In the genomic region with DNA sequence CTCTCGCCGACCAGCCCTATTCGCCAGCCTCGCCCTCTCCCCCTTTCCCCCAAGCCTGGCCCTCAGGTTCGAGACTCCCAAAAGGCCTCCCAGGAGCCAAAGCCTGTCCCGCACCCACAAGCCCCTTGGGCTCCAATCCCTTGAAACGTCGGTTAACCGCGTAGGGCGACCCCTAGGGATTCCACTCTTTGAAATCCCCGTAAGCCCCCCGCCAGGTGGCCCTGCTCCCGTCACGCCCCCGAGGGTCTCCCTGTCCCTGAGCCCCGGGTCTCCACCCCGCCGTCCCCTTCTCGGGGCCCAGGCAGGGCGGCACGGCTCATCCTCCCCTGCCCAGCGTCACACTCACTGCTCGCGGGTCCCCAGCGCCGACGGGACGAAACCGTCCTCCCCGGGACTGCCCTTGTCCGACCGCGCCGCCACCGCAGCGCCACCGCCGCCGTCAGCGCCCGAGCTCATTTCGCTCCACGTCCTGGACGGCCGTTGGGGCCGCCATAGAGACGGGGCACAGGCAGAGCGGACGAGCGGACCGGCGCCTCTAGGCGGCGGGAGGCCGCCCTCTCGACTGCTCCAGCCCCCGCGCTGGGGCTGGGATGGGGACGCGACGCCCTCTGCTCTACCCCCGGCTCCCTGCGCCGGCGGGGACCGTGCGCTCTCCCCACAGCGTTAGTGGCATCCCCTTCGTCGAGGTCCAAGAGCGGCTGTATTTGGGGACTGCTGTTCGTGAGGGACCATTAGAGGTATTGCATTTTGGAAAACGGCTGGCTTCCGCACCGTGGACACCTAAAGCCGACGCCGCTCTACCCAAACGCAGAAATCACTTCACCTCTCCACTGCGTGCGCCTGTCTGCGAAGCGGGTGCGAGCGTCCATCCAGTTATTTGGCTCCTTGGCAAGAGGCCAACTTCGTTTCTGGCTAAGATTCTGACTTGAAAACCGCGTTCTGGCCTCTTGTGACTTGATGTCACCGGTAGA, we compare ENCODE assay signal across 8 cellular contexts. TPM values are rescaled to one million over a fixed set of nuclear protein-coding genes. Genes with fewer than 3 reads are reported as not detected.
A peak's percentile ranks its signal among the peaks of the same experiment; 100 is the strongest.
DNase-seq lines count a peak whose midpoint lies in the region; ATAC-seq and TF ChIP-seq lines count a peak whose summit lies in the region.

A gene (minus strand): TSS at position 510 of the 971 bp plus-strand sequence. CDS start 54 bp downstream, at position 456.

- H3K27me3 ChIP-seq in PC-9 (ENCODE audit: insufficient read depth, low read depth) (no peaks in the 10 kb centered on the region), esophagus (ENCODE audit: control insufficient read depth in 1 of 2, insufficient read depth in 2 of 2, low read length in 2 of 2) (no peaks in the 10 kb centered on the region), muscle layer of duodenum (ENCODE audit: low read depth, low read length) (no peaks in the 10 kb centered on the region)

- H3K4me2 ChIP-seq in PC-9, result peak within 1 kb of the TSS; percentile 79

- intact Hi-C loops in PC-9 (cut with micrococcal nuclease; ENCODE audit: unreplicated experiment), result loop anchor here (5.0 kb wide), 1 partner anchor 49 kb away; a partner anchor contains a TSS

- peaks cover 17% of the 10 kb centered on the region for H3K79me2 ChIP-seq in PC-9 (ENCODE audit: low read depth)

- H4K20me1 ChIP-seq in PC-9 (ENCODE audit: insufficient read depth), result no peaks in the 10 kb centered on the region

- H3K4me3 ChIP-seq in PC-9 (peak within 1 kb of the TSS; percentile 89), esophagus (ENCODE audit: low read depth in 1 of 2, low read length in 2 of 2) (peak within 1 kb of the TSS; percentile 75 to 100), muscle layer of duodenum (ENCODE audit: low read depth in 1 of 2, low read length in 2 of 2) (peak within 1 kb of the TSS; percentile 92 to 99)

- ATAC-seq in GM21528 (IDR thresholded peaks at IDR 0.05; ENCODE audit: low FRiP score, unreplicated experiment), result peak; percentile 86

- POLR2A ChIA-PET in PC-9 (lab: Charles Lee; ENCODE audit: unreplicated experiment), result interaction anchor here (0.5 to 0.8 kb wide), 3 partner anchors 50 to 180 kb away, joined by 3 to 14 read pairs (median 5); no protein-coding TSS in a partner anchor

- BruUV-seq in PC-9 (replicated peaks; lab: Mats Ljungman, UMichigan), result no TSS peak

- H3K4me1 ChIP-seq in PC-9 (replicated peaks; ENCODE audit: insufficient read depth), result peaks cover 6% of the 10 kb centered on the region; the same call in 1 of the 2 replicates
- H3K4me1 ChIP-seq in esophagus (ENCODE audit: control insufficient read depth in 2 of 2, insufficient read depth in 2 of 2, low read length in 1 of 2), result no peaks in the 10 kb centered on the region
- peaks cover 3 to 10% of the 10 kb centered on the region in 2 donors for H3K4me1 ChIP-seq in muscle layer of duodenum (ENCODE audit: control insufficient read depth in 1 of 2, insufficient read depth in 2 of 2, low read length in 2 of 2)

- 0 to 1% methylated on average over 89 to 90 of the region's 90 CpGs for WGBS in esophagus, 2 donors

- H3K27ac ChIP-seq in PC-9 (peak within 1 kb of the TSS; percentile 47), esophagus (ENCODE audit: low read depth in 2 of 2, low read length in 1 of 2) (peak within 1 kb of the TSS; percentile 86 to 87), muscle layer of duodenum (ENCODE audit: low read length) (peak within 1 kb of the TSS; percentile 76)

- peak within 1 kb of the TSS; percentile 99 for H2AFZ ChIP-seq in PC-9

- H3K36me3 ChIP-seq in PC-9 (ENCODE audit: low read depth), result no peaks in the 10 kb centered on the region
- H3K36me3 ChIP-seq in esophagus (ENCODE audit: control insufficient read depth in 2 of 2, insufficient read depth in 2 of 2, low read length in 1 of 2), result no peaks in the 10 kb centered on the region
- H3K36me3 ChIP-seq in muscle layer of duodenum (ENCODE audit: control insufficient read depth in 1 of 2, insufficient read depth in 2 of 2, low read length in 2 of 2), result no peaks in the 10 kb centered on the region

- DNase-seq in DMS153 treated with DMSO at 0.1 percent for 48 hours (lab: John Stamatoyannopoulos, UW; ENCODE audit: unreplicated experiment) (peak; percentile 51), HuH-7.5 (ENCODE audit: low spot score) (peak; percentile 80), PC-9 (peak; percentile 60 to 79)
- DNase-seq in activated T-cell treated with anti-CD3 and anti-CD28 coated beads, Interleukin-2, amount 50 U/mL, for 1 hour, result peak; percentile 88
- DNase-seq in stimulated activated CD8-positive, alpha-beta memory T cell treated with anti-CD3 and anti-CD28 coated beads, Interleukin-7, amount 100 ng/mL, for 4 hours (ENCODE audit: low read depth in 2 of 2), result peak; percentile 40 to 78

- peak; percentile 39; the same call in 1 of the 2 replicates for TF ChIP-seq CTCF in PC-9 (conservative IDR thresholded peaks at IDR 0.05)

- CTCF ChIA-PET in PC-9 (lab: Charles Lee), result interaction anchor here (0.6 to 0.7 kb wide), 2 partner anchors 50 to 330 kb away, joined by 3 to 7 read pairs; a partner anchor contains a TSS

- no peaks in the 10 kb centered on the region for H3K9me3 ChIP-seq in PC-9 (ENCODE audit: insufficient read depth, low read depth)
- no peaks in the 10 kb centered on the region for H3K9me3 ChIP-seq in esophagus (ENCODE audit: control insufficient read depth in 2 of 2, insufficient read depth in 1 of 2, low read depth in 1 of 2, low read length in 1 of 2)
- no peaks in the 10 kb centered on the region for H3K9me3 ChIP-seq in muscle layer of duodenum (ENCODE audit: control insufficient read depth in 1 of 2, low read length in 2 of 2)

- no peaks in the 10 kb centered on the region for H3K9me2 ChIP-seq in PC-9 (ENCODE audit: insufficient read depth)

- H3F3A ChIP-seq in PC-9 (ENCODE audit: insufficient read depth, low read depth), result no peaks in the 10 kb centered on the region

RNA-seq across cellular contexts. Expression of the gene that starts here (rescaled TPM):
- total RNA-seq in PC-9 (2021), result 16.4 and 18.4 TPM in 2 replicates
- 10 to 100 TPM in 1 of 2 donors, 1 to 10 TPM in 1; 7.1 to 15.3 TPM for polyA plus RNA-seq in esophagus

Comparison
In these comparisons a context has a peak if more than half of its experiments do, and no peak if none do; other contexts are left out.
1. Peak in every context shown above with its lines: DNase-seq, ATAC-seq, H3K4me3 ChIP-seq and H3K27ac ChIP-seq.